In genomic region chr5:1325870-1326546, GRCh38 we compare ENCODE assay signal across 1 cellular context.
TF ChIP-seq lines count a peak whose summit lies in the region.

No MANE protein-coding gene starts in this region.

TF ChIP-seq in HCT116, 20 proteins besides CTCF, POLR2A, EP300 and RAD21 (continued from another document):
- TF ChIP-seq EZH2 (IDR thresholded peaks at IDR 0.05) (no peak), SRF (IDR thresholded peaks at IDR 0.05; ENCODE audit: low read depth) (no peak), ELF1 (IDR thresholded peaks at IDR 0.05; ENCODE audit: borderline replicate concordance, low read depth) (no peak), JUND (IDR thresholded peaks at IDR 0.05) (no peak), ZNF274 (IDR thresholded peaks at IDR 0.05; ENCODE audit: low read depth, low read length) (no peak), ATF3 (IDR thresholded peaks at IDR 0.05) (no peak), MAX (IDR thresholded peaks at IDR 0.05) (no peak), EZH2phosphoT487 (IDR thresholded peaks at IDR 0.05; ENCODE audit: borderline replicate concordance) (no peak), CBX3 (IDR thresholded peaks at IDR 0.05; ENCODE audit: low read depth) (no peak), TCF7L2 (IDR thresholded peaks at IDR 0.05; ENCODE audit: borderline replicate concordance, extremely low read depth, insufficient read depth, insufficient read length) (no peak), ZFX (IDR thresholded peaks at IDR 0.05) (no peak), EGR1 (IDR thresholded peaks at IDR 0.05; ENCODE audit: low read depth) (no peak), CEBPB (IDR thresholded peaks at IDR 0.05; ENCODE audit: low read depth) (no peak)
- TF ChIP-seq, protein P1, sequence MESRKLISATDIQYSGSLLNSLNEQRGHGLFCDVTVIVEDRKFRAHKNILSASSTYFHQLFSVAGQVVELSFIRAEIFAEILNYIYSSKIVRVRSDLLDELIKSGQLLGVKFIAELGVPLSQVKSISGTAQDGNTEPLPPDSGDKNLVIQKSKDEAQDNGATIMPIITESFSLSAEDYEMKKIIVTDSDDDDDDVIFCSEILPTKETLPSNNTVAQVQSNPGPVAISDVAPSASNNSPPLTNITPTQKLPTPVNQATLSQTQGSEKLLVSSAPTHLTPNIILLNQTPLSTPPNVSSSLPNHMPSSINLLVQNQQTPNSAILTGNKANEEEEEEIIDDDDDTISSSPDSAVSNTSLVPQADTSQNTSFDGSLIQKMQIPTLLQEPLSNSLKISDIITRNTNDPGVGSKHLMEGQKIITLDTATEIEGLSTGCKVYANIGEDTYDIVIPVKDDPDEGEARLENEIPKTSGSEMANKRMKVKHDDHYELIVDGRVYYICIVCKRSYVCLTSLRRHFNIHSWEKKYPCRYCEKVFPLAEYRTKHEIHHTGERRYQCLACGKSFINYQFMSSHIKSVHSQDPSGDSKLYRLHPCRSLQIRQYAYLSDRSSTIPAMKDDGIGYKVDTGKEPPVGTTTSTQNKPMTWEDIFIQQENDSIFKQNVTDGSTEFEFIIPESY (IDR thresholded peaks at IDR 0.05; ENCODE audit: extremely low read depth, insufficient replicate concordance, low read length), result no peak
